27 cellular contexts compared by ENCODE assay signal in the genomic region with DNA sequence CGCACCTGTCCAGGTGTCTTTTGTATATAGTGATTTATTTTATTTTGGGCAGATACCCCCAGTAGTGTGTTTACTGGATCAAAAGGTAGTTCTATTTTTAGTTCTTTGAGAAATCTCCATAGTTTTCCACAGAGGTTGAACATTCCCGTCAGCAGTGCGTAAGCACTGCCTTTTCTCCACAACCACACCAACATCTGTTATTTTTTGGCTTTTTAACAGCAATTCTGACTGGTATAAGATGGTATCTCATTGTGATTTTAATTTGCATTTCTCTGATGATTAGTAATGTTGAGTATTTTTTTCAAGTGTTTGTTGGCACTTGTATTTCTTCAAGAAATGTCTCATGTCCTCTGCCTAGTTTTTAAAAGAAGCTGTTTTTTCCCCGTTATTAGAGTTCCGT.
"Had no signal": no experiment of that assay in that cellular context is flagged by ENCODE, and none has a peak within 500 bp of the region (broad histone marks: within the 10 kb centered on the region; RNA-seq: fewer than 3 reads in every experiment).

No MANE protein-coding gene starts in this region.

- H3K27me3 Mint-ChIP-seq: natural killer cell treated with Interleukin-12 subunit alpha and Interleukin-12 subunit beta and Interleukin-15 and Interleukin-18, amount 100 ng/mL, for 72 hours; progenitor cell of endocrine pancreas; stimulated activated naive B cell treated with anti-CD40 and anti-IgM and Interleukin-4, amounts not matched to agents 10 μg/mL and 1 μg/mL and 100 μg/mL, for 72 hours; stimulated activated naive CD8-positive, alpha-beta T cell treated with anti-CD3 and anti-CD28 coated beads, Interleukin-15, Interleukin-2, amounts not matched to agents 100 ng/mL and 50 ng/mL, for 24 hours had no signal

- FAIRE-seq: pancreas, small intestine, urothelium cell line had no signal

- H3K9me3 Mint-ChIP-seq: natural killer cell treated with Interleukin-12 subunit alpha and Interleukin-12 subunit beta and Interleukin-15 and Interleukin-18, amount 100 ng/mL, for 72 hours; stimulated activated effector memory CD8-positive, alpha-beta T cell treated with anti-CD3 and anti-CD28 coated beads, Interleukin-12 subunit alpha, Interleukin-12 subunit beta, amount 100 ng/mL, for 72 hours had no signal

- H3K4me3 ChIP-seq: pancreas, psoas muscle, right lobe of liver, sigmoid colon, stomach, thoracic aorta, thyroid gland, tibial nerve, upper lobe of left lung, vagina had no signal

- H3K27ac Mint-ChIP-seq: natural killer cell treated with Interleukin-12 subunit alpha and Interleukin-12 subunit beta and Interleukin-15 and Interleukin-18, amount 100 ng/mL, for 72 hours; nephron progenitor cell; progenitor cell of endocrine pancreas; stimulated activated effector memory CD8-positive, alpha-beta T cell treated with anti-CD3 and anti-CD28 coated beads, Interleukin-12 subunit alpha, Interleukin-12 subunit beta, amount 100 ng/mL, for 72 hours; stimulated activated naive B cell treated with anti-CD40 and anti-IgM and Interleukin-4, amounts not matched to agents 10 μg/mL and 1 μg/mL and 100 μg/mL, for 72 hours; stimulated activated naive CD8-positive, alpha-beta T cell treated with anti-CD3 and anti-CD28 coated beads, Interleukin-15, Interleukin-2, amounts not matched to agents 100 ng/mL and 50 ng/mL, for 24 hours had no signal

- H3K4me3 Mint-ChIP-seq: natural killer cell treated with Interleukin-12 subunit alpha and Interleukin-12 subunit beta and Interleukin-15 and Interleukin-18, amount 100 ng/mL, for 72 hours; nephron progenitor cell; neural crest cell; stimulated activated effector memory CD8-positive, alpha-beta T cell treated with anti-CD3 and anti-CD28 coated beads, Interleukin-12 subunit alpha, Interleukin-12 subunit beta, amount 100 ng/mL, for 72 hours; stimulated activated naive B cell treated with anti-CD40 and anti-IgM and Interleukin-4, amounts not matched to agents 10 μg/mL and 1 μg/mL and 100 μg/mL, for 72 hours; stimulated activated naive CD8-positive, alpha-beta T cell treated with anti-CD3 and anti-CD28 coated beads, Interleukin-15, Interleukin-2, amounts not matched to agents 100 ng/mL and 50 ng/mL, for 24 hours had no signal

- H3K4me1 Mint-ChIP-seq: nephron progenitor cell, neural crest cell had no signal

- ATAC-seq: natural killer cell treated with Interleukin-12 subunit alpha and Interleukin-12 subunit beta and Interleukin-15 and Interleukin-18, amount 100 ng/mL, for 72 hours; pancreas; psoas muscle; right cardiac atrium; right lobe of liver; stimulated activated effector memory CD8-positive, alpha-beta T cell treated with anti-CD3 and anti-CD28 coated beads, Interleukin-12 subunit alpha, Interleukin-12 subunit beta, amount 100 ng/mL, for 72 hours; stimulated activated naive B cell treated with anti-CD40 and anti-IgM and Interleukin-4, amounts not matched to agents 10 μg/mL and 1 μg/mL and 100 μg/mL, for 72 hours had no signal

- H3K9me3 ChIP-seq: neutrophil, pancreas, right lobe of liver, sigmoid colon, stomach, thoracic aorta, thyroid gland, upper lobe of left lung, vagina had no signal

- DNase-seq: nephron progenitor cell; nucleus accumbens; pancreas; psoas muscle; right cardiac atrium; right lobe of liver; sigmoid colon; small intestine; stimulated activated CD4-positive, alpha-beta T cell treated with anti-CD3 and anti-CD28 coated beads, Interleukin-15, amount 100 ng/mL, for 24 hours; stimulated activated CD4-positive, alpha-beta T cell treated with anti-CD3 and anti-CD28 coated beads, Interleukin-2, amount 100 ng/mL, for 24 hours; stimulated activated CD4-positive, alpha-beta T cell treated with anti-CD3 and anti-CD28 coated beads, Interleukin-2, amount 100 ng/mL, for 48 hours; stimulated activated CD4-positive, alpha-beta T cell treated with anti-CD3 and anti-CD28 coated beads, Interleukin-4, amount 100 ng/mL, for 24 hours; stimulated activated naive B cell treated with anti-CD40 and anti-IgM and Interleukin-4, amounts not matched to agents 10 μg/mL and 1 μg/mL and 100 μg/mL, for 72 hours; stimulated activated naive CD4-positive, alpha-beta T cell treated with Interleukin-2 at 50 U/mL for 16 hours; stomach; thyroid gland; upper lobe of left lung had no signal

- H3K27ac ChIP-seq: neutrophil, pancreas, psoas muscle, right lobe of liver, sigmoid colon, stomach, thoracic aorta, thyroid gland, tibial nerve, upper lobe of left lung, vagina had no signal

- H3K4me1 ChIP-seq: pancreas, psoas muscle, right lobe of liver, sigmoid colon, stomach, thyroid gland, upper lobe of left lung, vagina had no signal

- H3K27me3 ChIP-seq: neutrophil, pancreas, right lobe of liver, sigmoid colon, stomach, thyroid gland, tibial nerve, upper lobe of left lung, vagina had no signal

- H3K36me3 ChIP-seq: neutrophil, pancreas, right lobe of liver, sigmoid colon, stomach, thoracic aorta, thyroid gland, upper lobe of left lung, vagina had no signal
